In the genomic region with DNA sequence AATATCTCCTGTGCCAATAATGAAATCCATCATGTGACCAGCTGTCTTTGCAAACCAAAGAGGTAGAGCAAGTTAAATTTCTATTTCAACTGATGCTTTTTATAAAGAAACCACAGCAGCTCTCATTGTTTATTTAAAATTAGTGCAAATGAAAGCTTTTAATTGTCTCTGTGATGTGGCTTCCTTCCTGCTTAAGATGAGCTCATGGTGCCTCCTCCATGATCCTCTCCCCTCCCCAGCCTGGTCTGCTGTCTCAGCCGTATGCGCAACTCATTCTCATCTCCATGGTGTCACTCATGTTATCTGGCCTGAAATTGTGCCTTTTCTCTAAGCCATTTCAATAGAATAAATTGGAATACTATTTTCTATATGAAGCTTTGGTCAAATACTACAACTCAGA, we compare ENCODE assay signal across 23 cellular contexts.
"Had no signal": no experiment of that assay in that cellular context is flagged by ENCODE, and none has a peak within 500 bp of the region (broad histone marks: within the 10 kb centered on the region; RNA-seq: fewer than 3 reads in every experiment).

No MANE protein-coding gene starts in this region.

- H3K4me2 ChIP-seq: neural progenitor cell had no signal

- H3K9ac ChIP-seq: neural progenitor cell had no signal

- H3K9me3 ChIP-seq: esophagus muscularis mucosa, left ventricle myocardium inferior, ovary, psoas muscle, tibial artery had no signal

- H3K27ac ChIP-seq: esophagus muscularis mucosa, foreskin keratinocyte, left ventricle myocardium inferior, neural progenitor cell, ovary, psoas muscle, tibial artery had no signal

- H3K27me3 ChIP-seq: esophagus muscularis mucosa, foreskin keratinocyte, neural progenitor cell, ovary, tibial artery had no signal

- H3K36me3 ChIP-seq: esophagus muscularis mucosa, left ventricle myocardium inferior, neural progenitor cell, ovary, tibial artery had no signal

- ATAC-seq: activated CD8-positive, alpha-beta memory T cell treated with anti-CD3 and anti-CD28 coated beads, Interleukin-2, amount 10 ng/mL, durations not matched to agents 7 days and 5 days; activated T-helper 17 cell treated with anti-CD3 and anti-CD28 coated beads, Interleukin-2, amount 50 U/mL, for 72 hours; foreskin keratinocyte; psoas muscle; right cardiac atrium had no signal

- H3K4me3 ChIP-seq: esophagus muscularis mucosa, left ventricle myocardium inferior, neural progenitor cell, ovary, psoas muscle, tibial artery had no signal

- DNase-seq: activated CD4-positive, alpha-beta memory T cell treated with anti-CD3 and anti-CD28 coated beads, Interleukin-2, amount 10 ng/mL, durations not matched to agents 7 days and 5 days; activated CD4-positive, alpha-beta T cell treated with anti-CD3 and anti-CD28 coated beads for 48 hours; activated CD4-positive, CD25-positive, alpha-beta regulatory T cell; activated CD8-positive, alpha-beta memory T cell treated with anti-CD3 and anti-CD28 coated beads, Interleukin-2, amount 10 ng/mL, durations not matched to agents 7 days and 5 days; activated naive CD4-positive, alpha-beta T cell; activated naive CD8-positive, alpha-beta T cell treated with anti-CD3 and anti-CD28 coated beads for 36 hours; amniotic stem cell; effector CD8-positive, alpha-beta T cell; foreskin keratinocyte; glutamatergic neuron; hypothalamus; kidney; left ventricle myocardium inferior; ovary; psoas muscle; stimulated activated CD4-positive, alpha-beta T cell treated with anti-CD3 and anti-CD28 coated beads, Interleukin-2, amount 100 ng/mL, for 24 hours; stimulated activated naive CD4-positive, alpha-beta T cell treated with Interleukin-2 at 50 U/mL for 16 hours; T-helper 9 cell; tibial artery had no signal

- H3K4me1 ChIP-seq: esophagus muscularis mucosa, left ventricle myocardium inferior, neural progenitor cell, psoas muscle, tibial artery had no signal
